13 cellular contexts compared by ENCODE assay signal in genomic region chr7:157684157-157684595, GRCh38.
DNase-seq lines count a peak whose midpoint lies in the region; ATAC-seq and TF ChIP-seq lines count a peak whose summit lies in the region.
"Had no signal": no experiment of that assay in that cellular context is flagged by ENCODE, and none has a peak within 500 bp of the region (broad histone marks: within the 10 kb centered on the region; RNA-seq: fewer than 3 reads in every experiment).

No MANE protein-coding gene starts in this region.

- H3K27ac ChIP-seq in HUES48 (ENCODE audit: low read depth, low read length), result no peak overlapping the region
- H3K27ac ChIP-seq: cardiac muscle cell, WERI-Rb-1 had no signal

- H3K27me3 Mint-ChIP-seq in glutamatergic neuron (ENCODE audit: unreplicated experiment) (peaks cover 16% of the 10 kb centered on the region), osteocyte (ENCODE audit: unreplicated experiment) (peaks cover 63% of the 10 kb centered on the region)

- H3K4me3 Mint-ChIP-seq in glutamatergic neuron (ENCODE audit: unreplicated experiment), result peak overlapping the region; percentile 80
- H3K4me3 Mint-ChIP-seq in osteocyte (ENCODE audit: unreplicated experiment), result peak overlapping the region; percentile 42

- H3K9me3 ChIP-seq in HUES48 (ENCODE audit: control insufficient read depth, insufficient read depth, low read length), result no peaks in the 10 kb centered on the region

- peak; percentile 21 for DNase-seq in activated CD4-positive, CD25-positive, alpha-beta regulatory T cell treated with anti-CD3 and anti-CD28 coated beads, Interleukin-2, amount 50 U/mL, for 72 hours
- DNase-seq in glutamatergic neuron, result peak; percentile 51
- peak; percentile 78 for DNase-seq in osteocyte (ENCODE audit: extremely low spot score, unreplicated experiment)
- no peak for DNase-seq in UCSD-AML1 (lab: John Stamatoyannopoulos, UW; ENCODE audit: unreplicated experiment)
- DNase-seq: ACHN, NCI-H1105 treated with DMSO at 0.1 percent for 48 hours, NCI-H526 treated with DMSO at 0.1 percent for 48 hours had no signal

- peak overlapping the region; percentile 35 for H3K4me3 ChIP-seq in HUES48 (ENCODE audit: low read depth, low read length)
- H3K4me3 ChIP-seq: cardiac muscle cell had no signal

- H3K27me3 ChIP-seq in HUES48 (ENCODE audit: control insufficient read depth, insufficient read depth, low read length), result peaks cover 99% of the 10 kb centered on the region

- H3K4me1 ChIP-seq in HUES48 (ENCODE audit: control insufficient read depth, insufficient read depth, low read length), result peaks cover 27% of the 10 kb centered on the region

- ATAC-seq in activated CD4-positive, CD25-positive, alpha-beta regulatory T cell treated with anti-CD3 and anti-CD28 coated beads, Interleukin-2, amount 50 U/mL, for 24 hours, result no peak
- ATAC-seq in GM21786 (IDR thresholded peaks at IDR 0.05; ENCODE audit: unreplicated experiment) (no peak), GM21381 (IDR thresholded peaks at IDR 0.05; ENCODE audit: unreplicated experiment) (no peak)

- no peak overlapping the region for H3K27ac Mint-ChIP-seq in glutamatergic neuron (ENCODE audit: unreplicated experiment)
- H3K27ac Mint-ChIP-seq in osteocyte (ENCODE audit: unreplicated experiment), result no peak overlapping the region

- no peaks in the 10 kb centered on the region for H3K36me3 ChIP-seq in HUES48 (ENCODE audit: control insufficient read depth, insufficient read depth, low read length)
- H3K36me3 ChIP-seq: cardiac muscle cell had no signal

- H3K4me1 Mint-ChIP-seq in glutamatergic neuron (ENCODE audit: low read depth, unreplicated experiment), result peaks cover 2% of the 10 kb centered on the region
- peaks cover 7% of the 10 kb centered on the region for H3K4me1 Mint-ChIP-seq in osteocyte (ENCODE audit: unreplicated experiment)

- TF ChIP-seq CTCF in glutamatergic neuron (IDR thresholded peaks at IDR 0.05; ENCODE audit: partially characterized antibody, unreplicated experiment), result no peak
- no peak for TF ChIP-seq CTCF in osteocyte (IDR thresholded peaks at IDR 0.05)

- peaks cover 8% of the 10 kb centered on the region for H3K36me3 Mint-ChIP-seq in glutamatergic neuron (ENCODE audit: unreplicated experiment)
- H3K36me3 Mint-ChIP-seq in osteocyte (ENCODE audit: unreplicated experiment), result no peaks in the 10 kb centered on the region

- no peak overlapping the region for H3K9ac ChIP-seq in HUES48 (ENCODE audit: low read depth, low read length)

- H3K9me3 Mint-ChIP-seq in glutamatergic neuron (ENCODE audit: unreplicated experiment), result peaks cover 14% of the 10 kb centered on the region
- no peaks in the 10 kb centered on the region for H3K9me3 Mint-ChIP-seq in osteocyte (ENCODE audit: unreplicated experiment)
